23 cellular contexts compared by ENCODE assay signal in the genomic region with DNA sequence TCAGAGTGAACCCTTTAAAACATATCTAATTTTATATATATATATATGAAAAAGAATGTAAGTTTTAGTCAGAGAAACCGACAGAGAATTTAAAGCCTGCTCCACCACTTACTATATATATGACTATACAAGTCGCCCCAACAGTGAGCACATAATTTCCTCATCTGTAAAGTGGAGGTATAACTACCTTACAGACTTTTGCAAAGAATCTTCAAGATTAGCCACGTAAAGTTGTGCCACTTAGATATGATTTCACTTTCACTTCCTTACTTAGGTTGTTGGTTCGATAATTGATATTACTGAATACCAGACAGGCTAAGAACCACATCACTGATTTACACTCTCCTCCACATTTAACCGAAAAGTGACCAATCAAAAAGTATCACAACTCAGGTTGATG.
DNase-seq lines count a peak whose midpoint lies in the region; ATAC-seq and TF ChIP-seq lines count a peak whose summit lies in the region.
"Had no signal": no experiment of that assay in that cellular context is flagged by ENCODE, and none has a peak within 500 bp of the region (broad histone marks: within the 10 kb centered on the region; RNA-seq: fewer than 3 reads in every experiment).

No MANE protein-coding gene starts in this region.

- no peaks in the 10 kb centered on the region for H3K4me1 Mint-ChIP-seq in activated CD8-positive, alpha-beta T cell treated with anti-CD3 and anti-CD28 coated beads for 36 hours (ENCODE audit: low read depth)
- H3K4me1 Mint-ChIP-seq: CD14-positive monocyte; CD8-positive, alpha-beta memory T cell; GM23338; H9 had no signal

- H2BK20ac ChIP-seq in IMR-90 (ENCODE audit: low read depth, low read length): no peak overlapping the region

- no peaks in the 10 kb centered on the region for H3K9me2 ChIP-seq in SK-N-SH

- H4K20me1 ChIP-seq in SK-N-SH (ENCODE audit: insufficient read depth) (no peaks in the 10 kb centered on the region), IMR-90 (ENCODE audit: insufficient read depth, low read length) (no peaks in the 10 kb centered on the region)
- H4K20me1 ChIP-seq: BLaER1 treated with 17β-estradiol and CSF1 and Interleukin-3, amounts not matched to agents 10 nM and 100 nM had no signal

- H2BK15ac ChIP-seq in IMR-90 (ENCODE audit: low read depth, low read length): no peak overlapping the region; the same call in 2 of the 3 replicates

- H3K27ac ChIP-seq in SK-N-SH (ENCODE audit: low read depth in 2 of 2, low read length in 1 of 2) (no peak overlapping the region), IMR-90 (ENCODE audit: insufficient read depth, low read length) (no peak overlapping the region), tibial artery (no peak overlapping the region)
- H3K27ac ChIP-seq: A549; BLaER1 treated with 17β-estradiol and CSF1 and Interleukin-3, amounts not matched to agents 10 nM and 100 nM had no signal

- no peak overlapping the region; a peak in 1 of 4 replicates for H4K8ac ChIP-seq in IMR-90 (ENCODE audit: low read depth in 2 of 2, low read length in 2 of 2)

- POLR2A ChIA-PET in SK-N-SH (lab: Yijun Ruan, JAX): no interaction called here
- POLR2A ChIA-PET in IMR-90 (lab: Charles Lee; ENCODE audit: unreplicated experiment): no interaction called here
- POLR2A ChIA-PET in activated CD8-positive, alpha-beta T cell treated with anti-CD3 and anti-CD28 coated beads for 36 hours (lab: Charles Lee): no interaction called here

- H3K79me1 ChIP-seq in IMR-90 (ENCODE audit: low read depth in 1 of 2, low read length in 2 of 2): peaks cover 3 to 15% of the 10 kb centered on the region in 2 experiments; a peak in 1 of 4 replicates

- H3K4ac ChIP-seq in IMR-90 (ENCODE audit: low read depth, low read length): no peak overlapping the region

- H3K36me3 Mint-ChIP-seq in activated CD8-positive, alpha-beta T cell treated with anti-CD3 and anti-CD28 coated beads for 36 hours (ENCODE audit: low read depth): no peaks in the 10 kb centered on the region
- H3K36me3 Mint-ChIP-seq: CD14-positive monocyte; CD8-positive, alpha-beta memory T cell had no signal

- H3K36me3 ChIP-seq in SK-N-SH (replicated peaks in 1 of 2; ENCODE audit: control insufficient read depth in 1 of 2, insufficient read depth in 2 of 2, low read length in 1 of 2) (no peaks in the 10 kb centered on the region), IMR-90 (ENCODE audit: control insufficient read depth, insufficient read depth, low read length) (no peaks in the 10 kb centered on the region), tibial artery (no peaks in the 10 kb centered on the region)
- H3K36me3 ChIP-seq: BE2C; BLaER1 treated with 17β-estradiol and CSF1 and Interleukin-3, amounts not matched to agents 10 nM and 100 nM had no signal

- H3K4me2 ChIP-seq in SK-N-SH (0 out of 2 replicates have a peak overlapping the region, but pooled peaks have one; percentile 39), IMR-90 (ENCODE audit: low read depth, low read length) (peak overlapping the region; percentile 65; the same call in 1 of the 2 replicates)
- H3K4me2 ChIP-seq: A549; BLaER1 treated with 17β-estradiol and CSF1 and Interleukin-3, amounts not matched to agents 10 nM and 100 nM; GM23338 had no signal

- peaks cover 8% of the 10 kb centered on the region for H3K9me3 Mint-ChIP-seq in activated CD8-positive, alpha-beta T cell treated with anti-CD3 and anti-CD28 coated beads for 36 hours

- in situ Hi-C loops in IMR-90 (cut with MboI; ENCODE audit: low sequenced_read_pairs): no loop called here

- CTCF ChIA-PET in SK-N-SH (lab: Yijun Ruan, JAX) (no interaction called here), IMR-90 (lab: Yijun Ruan, JAX) (no interaction called here)
- CTCF ChIA-PET in activated CD8-positive, alpha-beta T cell treated with anti-CD3 and anti-CD28 coated beads for 36 hours (lab: Charles Lee): no interaction called here

- H3K27me3 ChIP-seq in SK-N-SH (ENCODE audit: insufficient read depth): no peaks in the 10 kb centered on the region; the same call in 1 of the 2 replicates
- H3K27me3 ChIP-seq in IMR-90 (ENCODE audit: control insufficient read depth, insufficient read depth, low read length): no peaks in the 10 kb centered on the region
- no peaks in the 10 kb centered on the region for H3K27me3 ChIP-seq in tibial artery
- H3K27me3 ChIP-seq: BE2C; BLaER1 treated with 17β-estradiol and CSF1 and Interleukin-3, amounts not matched to agents 10 nM and 100 nM had no signal

- DNase-seq in SK-N-SH (no peak), IMR-90 (no peak), tibial artery (no peak)
- no peak for DNase-seq in NK-92 treated with Interleukin-12 subunit alpha and Interleukin-12 subunit beta, amount 100 ng/mL, for 24 hours (lab: John Stamatoyannopoulos, UW)
- DNase-seq in activated CD8-positive, alpha-beta T cell treated with anti-CD3 and anti-CD28 coated beads for 36 hours: no peak
- DNase-seq: 8988T; ACHN; AML-193; BE2C; CD4-positive, alpha-beta T cell; CD8-positive, alpha-beta memory T cell; DMS 273 treated with DMSO at 0.1 percent for 48 hours; DMS79; EL; GDM1; H9 had no signal

- no peaks in the 10 kb centered on the region for H3K27me3 Mint-ChIP-seq in activated CD8-positive, alpha-beta T cell treated with anti-CD3 and anti-CD28 coated beads for 36 hours
- H3K27me3 Mint-ChIP-seq: CD4-positive, alpha-beta T cell; CD8-positive, alpha-beta memory T cell had no signal

- H3K4me3 ChIP-seq in SK-N-SH (ENCODE audit: low read depth in 2 of 2, low read length in 1 of 2) (peak overlapping the region in 1 of 2 experiments; percentile 40; a peak in 3 of 4 replicates), IMR-90 (ENCODE audit: insufficient read depth, low read depth, low read length) (no peak overlapping the region), tibial artery (no peak overlapping the region)
- H3K4me3 ChIP-seq: A549; BLaER1 treated with 17β-estradiol and CSF1 and Interleukin-3, amounts not matched to agents 10 nM and 100 nM; GM23338 had no signal

- H2AK5ac ChIP-seq in IMR-90 (ENCODE audit: low read depth, low read length): no peak overlapping the region

- TF ChIP-seq POLR2A in IMR-90 (IDR thresholded peaks at IDR 0.05; ENCODE audit: low read depth, low read length): no peak

- no peak overlapping the region for H3K27ac Mint-ChIP-seq in activated CD8-positive, alpha-beta T cell treated with anti-CD3 and anti-CD28 coated beads for 36 hours
- H3K27ac Mint-ChIP-seq: CD14-positive monocyte; CD4-positive, alpha-beta T cell; CD8-positive, alpha-beta memory T cell; GM23338; H9 had no signal

- TF ChIP-seq EP300 in SK-N-SH (IDR thresholded peaks at IDR 0.05; ENCODE audit: borderline replicate concordance in 1 of 2, low read depth in 1 of 2, low read length in 1 of 2): no peak

- no peak overlapping the region for H2BK120ac ChIP-seq in IMR-90 (ENCODE audit: low read depth, low read length)

- no peak overlapping the region for H4K91ac ChIP-seq in IMR-90 (ENCODE audit: insufficient read depth, low read depth, low read length)

- no peak overlapping the region; the same call in 1 of the 2 replicates for H3K18ac ChIP-seq in IMR-90 (ENCODE audit: low read depth, low read length)

- no peak for TF ChIP-seq RAD21 in SK-N-SH (IDR thresholded peaks at IDR 0.05; ENCODE audit: low read length)
- no peak for TF ChIP-seq RAD21 in IMR-90 (IDR thresholded peaks at IDR 0.05; ENCODE audit: low read length)

- TF ChIP-seq CTCF in SK-N-SH (IDR thresholded peaks at IDR 0.05) (no peak), IMR-90 (conservative IDR thresholded peaks at IDR 0.05; ENCODE audit: low read depth, low read length) (no peak), tibial artery (IDR thresholded peaks at IDR 0.05) (no peak)
- TF ChIP-seq CTCF in activated CD8-positive, alpha-beta T cell treated with anti-CD3 and anti-CD28 coated beads for 36 hours (IDR thresholded peaks at IDR 0.05): no peak

- no peak overlapping the region for H2AK9ac ChIP-seq in IMR-90 (replicated peaks; ENCODE audit: low read depth, low read length, poor library complexity)

- no peak overlapping the region for H4K5ac ChIP-seq in IMR-90 (ENCODE audit: low read depth, low read length)

- BruUV-seq in IMR-90 (replicated peaks; lab: Mats Ljungman, UMichigan): no TSS peak

- H3K4me1 ChIP-seq in SK-N-SH (ENCODE audit: control insufficient read depth in 1 of 2, insufficient read depth in 2 of 2, low read depth in 1 of 2, low read length in 1 of 2): no peaks in the 10 kb centered on the region; a peak in 1 of 4 replicates
- no peaks in the 10 kb centered on the region for H3K4me1 ChIP-seq in IMR-90 (ENCODE audit: control insufficient read depth, insufficient read depth, low read length)
- H3K4me1 ChIP-seq in tibial artery: no peaks in the 10 kb centered on the region
- H3K4me1 ChIP-seq: BE2C had no signal

- H2AFZ ChIP-seq in SK-N-SH (ENCODE audit: low read depth): no peak overlapping the region
- H2AFZ ChIP-seq in IMR-90 (replicated peaks; ENCODE audit: low read length, poor library complexity): no peak overlapping the region
- H2AFZ ChIP-seq: GM23338 had no signal

- H2BK5ac ChIP-seq in IMR-90 (ENCODE audit: low read depth, low read length, poor library complexity, severe bottlenecking): no peak overlapping the region

- no peaks in the 10 kb centered on the region for H3K9me1 ChIP-seq in IMR-90 (ENCODE audit: insufficient read depth, low read length)

- no peak overlapping the region for H3K4me3 Mint-ChIP-seq in activated CD8-positive, alpha-beta T cell treated with anti-CD3 and anti-CD28 coated beads for 36 hours
- H3K4me3 Mint-ChIP-seq: CD14-positive monocyte; CD4-positive, alpha-beta T cell; CD8-positive, alpha-beta memory T cell; GM23338; H9 had no signal

- dilution Hi-C loops in IMR-90 (cut with HindIII; ENCODE audit: low sequenced_read_pairs, unreplicated experiment): no loop called here

- H3K56ac ChIP-seq in IMR-90 (ENCODE audit: extremely low read depth, insufficient read depth, low read length): no peak overlapping the region

- H3K9me3 ChIP-seq in SK-N-SH (no peaks in the 10 kb centered on the region), IMR-90 (ENCODE audit: control insufficient read depth, insufficient read depth, low read length) (peaks cover 3% of the 10 kb centered on the region), tibial artery (peaks cover 0 to 7% (median 0%) of the 10 kb centered on the region in 3 donors)
- H3K9me3 ChIP-seq: BE2C had no signal

- no peak overlapping the region for H3K23ac ChIP-seq in IMR-90 (ENCODE audit: low read depth, low read length)

- H3K9ac ChIP-seq in SK-N-SH (no peak overlapping the region), IMR-90 (ENCODE audit: low read depth, low read length) (no peak overlapping the region)
- H3K9ac ChIP-seq: BLaER1 treated with 17β-estradiol and CSF1 and Interleukin-3, amounts not matched to agents 10 nM and 100 nM had no signal

- H3K14ac ChIP-seq in IMR-90 (replicated peaks; ENCODE audit: low read depth, low read length): no peak overlapping the region

- intact Hi-C loops in IMR-90 (cut with micrococcal nuclease): no loop called here
- intact Hi-C loops in tibial artery (cut with DNase I; ENCODE audit: low total_unique reads): no loop called here
- intact Hi-C loops in activated CD8-positive, alpha-beta T cell treated with anti-CD3 and anti-CD28 coated beads for 36 hours (cut with micrococcal nuclease): no loop called here

- no peaks in the 10 kb centered on the region for H3K79me2 ChIP-seq in SK-N-SH (ENCODE audit: insufficient read depth)

- no peaks in the 10 kb centered on the region for H3F3A ChIP-seq in SK-N-SH (replicated peaks; ENCODE audit: insufficient read depth)

- ATAC-seq in SK-N-SH treated with all-trans-retinoic acid at 6 μM for 48 hours: no peak
- ATAC-seq in GM18867 (IDR thresholded peaks at IDR 0.05; ENCODE audit: unreplicated experiment): peak; percentile 72
- ATAC-seq in IMR-90 (ENCODE audit: low read depth): no peak
- no peak for ATAC-seq in activated CD8-positive, alpha-beta T cell treated with anti-CD3 and anti-CD28 coated beads for 36 hours
- ATAC-seq: A549, GM23338, HCT116 had no signal

- whole genome bisulfite sequencing in SK-N-SH (ENCODE audit: low lambda C conversion rate): 19% methylated on average over 5 of the region's 5 CpGs
- no CpG with 5 or more reads among the region's 5 CpGs for WGBS in IMR-90 (ENCODE audit: extremely low coverage in 2 of 2, insufficient read length in 1 of 2), 2 experiments
